10 cellular contexts compared by ENCODE assay signal in genomic region chr1:19424651-19425570, GRCh38.
A peak's percentile ranks its signal among the peaks of the same experiment; 100 is the strongest.
DNase-seq lines count a peak whose midpoint lies in the region; ATAC-seq and TF ChIP-seq lines count a peak whose summit lies in the region.
"Had no signal": no experiment of that assay in that cellular context is flagged by ENCODE, and none has a peak within 500 bp of the region (broad histone marks: within the 10 kb centered on the region; RNA-seq: fewer than 3 reads in every experiment).

No MANE protein-coding gene starts in this region.

- H3K9me3 Mint-ChIP-seq in CD4-positive, CD25-positive, alpha-beta regulatory T cell: no peaks in the 10 kb centered on the region
- H3K9me3 Mint-ChIP-seq: activated T-cell treated with anti-CD3 and anti-CD28 coated beads, Interleukin-2, amount 50 U/mL, for 4 hours had no signal

- peaks cover 42% of the 10 kb centered on the region for H3K4me1 ChIP-seq in CD4-positive, CD25-positive, alpha-beta regulatory T cell (ENCODE audit: control insufficient read depth, insufficient read depth, low read length, poor library complexity, severe bottlenecking)
- H3K4me1 ChIP-seq in SK-N-SH (ENCODE audit: control insufficient read depth in 1 of 2, insufficient read depth in 2 of 2, low read depth in 1 of 2, low read length in 1 of 2): peaks cover 23 to 53% of the 10 kb centered on the region in 2 experiments; a peak in 3 of 4 replicates

- no peak overlapping the region for H3K9ac ChIP-seq in SK-N-SH
- H3K9ac ChIP-seq: BLaER1 had no signal

- H3K4me2 ChIP-seq in SK-N-SH: no peak overlapping the region
- H3K4me2 ChIP-seq: BLaER1 had no signal

- peaks cover 100% of the 10 kb centered on the region for H4K20me1 ChIP-seq in SK-N-SH (ENCODE audit: insufficient read depth)

- TF ChIP-seq RAD21 in SK-N-SH (IDR thresholded peaks at IDR 0.05; ENCODE audit: low read length): no peak

- H3K36me3 Mint-ChIP-seq in CD4-positive, CD25-positive, alpha-beta regulatory T cell: peaks cover 13% of the 10 kb centered on the region

- POLR2A ChIA-PET in SK-N-SH (lab: Yijun Ruan, JAX): no interaction called here

- ATAC-seq in CD4-positive, CD25-positive, alpha-beta regulatory T cell (ENCODE audit: low read depth in 2 of 2): no peak
- ATAC-seq: activated T-cell treated with anti-CD3 and anti-CD28 coated beads, Interleukin-2, amount 50 U/mL, for 4 hours had no signal

- no peaks in the 10 kb centered on the region for H3F3A ChIP-seq in SK-N-SH (replicated peaks; ENCODE audit: insufficient read depth)

- H3K36me3 ChIP-seq in CD4-positive, CD25-positive, alpha-beta regulatory T cell (ENCODE audit: control insufficient read depth, insufficient read depth, low read length): peaks cover 11% of the 10 kb centered on the region
- peaks cover 0 to 11% of the 10 kb centered on the region in 2 experiments for H3K36me3 ChIP-seq in SK-N-SH (replicated peaks in 1 of 2; ENCODE audit: control insufficient read depth in 1 of 2, insufficient read depth in 2 of 2, low read length in 1 of 2)

- H3K27ac ChIP-seq in CD4-positive, CD25-positive, alpha-beta regulatory T cell (ENCODE audit: insufficient read depth, low read length, poor library complexity, severe bottlenecking): no peak overlapping the region
- no peak overlapping the region for H3K27ac ChIP-seq in SK-N-SH (ENCODE audit: low read depth in 2 of 2, low read length in 1 of 2)
- H3K27ac ChIP-seq: BLaER1 had no signal

- H3K27me3 ChIP-seq in CD4-positive, CD25-positive, alpha-beta regulatory T cell (ENCODE audit: control insufficient read depth, insufficient read depth, low read length): no peaks in the 10 kb centered on the region
- no peaks in the 10 kb centered on the region for H3K27me3 ChIP-seq in SK-N-SH (ENCODE audit: insufficient read depth)
- H3K27me3 ChIP-seq: BLaER1 had no signal

- TF ChIP-seq EP300 in SK-N-SH (IDR thresholded peaks at IDR 0.05; ENCODE audit: borderline replicate concordance in 1 of 2, low read depth in 1 of 2, low read length in 1 of 2): no peak

- H3K79me2 ChIP-seq in SK-N-SH (ENCODE audit: insufficient read depth): peaks cover 100% of the 10 kb centered on the region

- H3K9me3 ChIP-seq in CD4-positive, CD25-positive, alpha-beta regulatory T cell (ENCODE audit: control insufficient read depth in 2 of 2, low read length in 2 of 2): no peaks in the 10 kb centered on the region
- no peaks in the 10 kb centered on the region for H3K9me3 ChIP-seq in SK-N-SH
- H3K9me3 ChIP-seq: BLaER1 had no signal

- WGBS in SK-N-SH (ENCODE audit: low lambda C conversion rate): 97% methylated on average over 5 of the region's 7 CpGs

- H2AFZ ChIP-seq in SK-N-SH (ENCODE audit: low read depth): no peak overlapping the region

- no peaks in the 10 kb centered on the region for H3K9me2 ChIP-seq in SK-N-SH

- no peak overlapping the region for H3K4me3 ChIP-seq in CD4-positive, CD25-positive, alpha-beta regulatory T cell (ENCODE audit: low read depth, low read length)
- H3K4me3 ChIP-seq in epithelial cell of esophagus (ENCODE audit: low read length) (no peak overlapping the region), SK-N-SH (ENCODE audit: low read depth in 2 of 2, low read length in 1 of 2) (no peak overlapping the region)
- H3K4me3 ChIP-seq: BLaER1 had no signal

- TF ChIP-seq CTCF in epithelial cell of esophagus (IDR thresholded peaks at IDR 0.05; ENCODE audit: insufficient read depth, low read depth, low read length, missing control alignments) (no peak), SK-N-SH (IDR thresholded peaks at IDR 0.05) (no peak)

- no peak for DNase-seq in CD4-positive, CD25-positive, alpha-beta regulatory T cell
- DNase-seq in NCI-H446 (lab: John Stamatoyannopoulos, UW) (peak; percentile 46 to 49), epithelial cell of esophagus (ENCODE audit: low read depth) (peak; percentile 32), nucleus accumbens (lab: John Stamatoyannopoulos, UW) (peak in 29 of 56 donors; percentile 12 to 58 (median 33)), T-helper 2 cell (no peak), SK-N-SH (no peak), NCI-H2081 (lab: John Stamatoyannopoulos, UW) (no peak)
- DNase-seq in activated effector memory CD4-positive, alpha-beta T cell treated with Interleukin-2 at 50 U/mL for 16 hours: no peak
- DNase-seq: activated T-cell treated with anti-CD3 and anti-CD28 coated beads, Interleukin-2, amount 50 U/mL, for 4 hours had no signal

- peak overlapping the region; percentile 65 to 86 (median 80) for H3K27ac Mint-ChIP-seq in CD4-positive, CD25-positive, alpha-beta regulatory T cell

- no peaks in the 10 kb centered on the region for H3K27me3 Mint-ChIP-seq in CD4-positive, CD25-positive, alpha-beta regulatory T cell

- H3K4me1 Mint-ChIP-seq in CD4-positive, CD25-positive, alpha-beta regulatory T cell: peaks cover 30 to 87% (median 64%) of the 10 kb centered on the region in 4 donors

- peak overlapping the region in 2 of 4 donors; percentile 4 for H3K4me3 Mint-ChIP-seq in CD4-positive, CD25-positive, alpha-beta regulatory T cell
- H3K4me3 Mint-ChIP-seq: activated T-cell treated with anti-CD3 and anti-CD28 coated beads, Interleukin-2, amount 50 U/mL, for 4 hours had no signal

- CTCF ChIA-PET in SK-N-SH (lab: Yijun Ruan, JAX): interaction anchor here (1.2 kb wide), 1 partner anchor 83 kb away, joined by 3 read pairs; no protein-coding TSS in a partner anchor

TF ChIP-seq in SK-N-SH, 30 proteins besides CTCF, POLR2A, EP300 and RAD21:
- no peak for TF ChIP-seq JUND (IDR thresholded peaks at IDR 0.05)
- TF ChIP-seq TEAD4 (IDR thresholded peaks at IDR 0.05; ENCODE audit: borderline replicate concordance, insufficient read depth): no peak
- TF ChIP-seq YY1 (IDR thresholded peaks at IDR 0.05; ENCODE audit: low read depth): no peak
- no peak for TF ChIP-seq FOXJ3 (CRISPR knock-in tag; IDR thresholded peaks at IDR 0.05)
- TF ChIP-seq MXI1 (IDR thresholded peaks at IDR 0.05; ENCODE audit: low read depth, low read length): no peak
- TF ChIP-seq SIN3A (IDR thresholded peaks at IDR 0.05; ENCODE audit: borderline replicate concordance, low read depth, low read length): no peak
- no peak for TF ChIP-seq RCOR1 (IDR thresholded peaks at IDR 0.05; ENCODE audit: low read length)
- no peak for TF ChIP-seq FOXM1 (IDR thresholded peaks at IDR 0.05; ENCODE audit: low read depth)
- no peak for TF ChIP-seq PBX3 (IDR thresholded peaks at IDR 0.05)
- no peak for TF ChIP-seq ELF1 (IDR thresholded peaks at IDR 0.05)

Comparison
In these comparisons a context has a peak if more than half of its experiments do, and no peak if none do; other contexts are left out.
1. DNase-seq: peak in NCI-H446 (2 of 2), epithelial cell of esophagus (single experiment) and nucleus accumbens (29 of 56); none in CD4-positive, CD25-positive, alpha-beta regulatory T cell (0 of 3), T-helper 2 cell (0 of 5), SK-N-SH (single experiment), NCI-H2081 (0 of 2) and activated effector memory CD4-positive, alpha-beta T cell treated with Interleukin-2 at 50 U/mL for 16 hours (single experiment).